9 cellular contexts compared by ENCODE assay signal in the genomic region with DNA sequence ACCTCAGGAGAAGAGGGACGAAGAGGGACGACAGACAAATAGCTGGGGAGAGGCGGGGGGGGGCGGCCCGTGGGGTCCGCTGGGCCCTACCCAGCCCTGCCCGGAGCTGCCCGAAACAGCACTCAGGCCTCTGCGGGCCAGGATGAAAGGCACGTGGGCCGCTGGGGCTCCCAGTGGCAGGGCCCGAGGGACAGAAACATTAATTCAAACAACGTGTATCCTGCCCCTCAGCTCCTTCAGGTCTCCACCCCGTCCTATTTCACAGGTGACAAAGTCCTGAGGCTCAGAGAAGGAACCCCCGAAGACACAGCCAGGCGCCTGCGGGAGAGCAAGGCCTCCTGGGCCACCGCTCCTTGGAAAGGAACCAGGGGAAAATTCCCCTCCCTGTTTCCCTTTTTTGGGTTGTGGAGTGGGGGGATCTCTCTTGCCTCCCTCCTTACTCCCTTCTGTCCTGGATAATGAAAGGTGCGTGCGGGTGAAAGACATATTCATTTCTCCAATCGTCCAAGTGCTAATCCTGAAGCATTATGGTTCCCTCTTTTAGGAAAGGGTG.
DNase-seq lines count a peak whose midpoint lies in the region; ATAC-seq and TF ChIP-seq lines count a peak whose summit lies in the region.
"Had no signal": no experiment of that assay in that cellular context is flagged by ENCODE, and none has a peak within 500 bp of the region (broad histone marks: within the 10 kb centered on the region; RNA-seq: fewer than 3 reads in every experiment).

No MANE protein-coding gene starts in this region.

- no peak overlapping the region for H3K27ac Mint-ChIP-seq in activated naive CD8-positive, alpha-beta T cell
- no peak overlapping the region for H3K27ac Mint-ChIP-seq in mesothelial cell of epicardium
- H3K27ac Mint-ChIP-seq: activated naive CD8-positive, alpha-beta T cell treated with anti-CD3 and anti-CD28 coated beads, Interleukin-2, amount 10 ng/mL, durations not matched to agents 7 days and 5 days had no signal

- H3K36me3 Mint-ChIP-seq in activated naive CD8-positive, alpha-beta T cell = no peaks in the 10 kb centered on the region
- H3K36me3 Mint-ChIP-seq in mesothelial cell of epicardium = no peaks in the 10 kb centered on the region
- H3K36me3 Mint-ChIP-seq: activated naive CD8-positive, alpha-beta T cell treated with anti-CD3 and anti-CD28 coated beads, Interleukin-2, amount 10 ng/mL, durations not matched to agents 7 days and 5 days had no signal

- peaks cover 9% of the 10 kb centered on the region; the same call in 1 of the 2 replicates for H3K27me3 ChIP-seq in BJ (ENCODE audit: control insufficient read depth, insufficient read depth, low read length)

- CTCF ChIA-PET in BJ (lab: Yijun Ruan, JAX) = no interaction called here

- DNase-seq in BJ (ENCODE audit: low read depth) (no peak), mesothelial cell of epicardium (ENCODE audit: low spot score in 2 of 2, unreplicated experiment in 2 of 2) (no peak), NCI-H187 (lab: John Stamatoyannopoulos, UW) (no peak), NCI-H226 (no peak)
- DNase-seq in activated CD4-positive, alpha-beta T cell treated with anti-CD3 and anti-CD28 coated beads for 48 hours = no peak
- DNase-seq: activated naive CD8-positive, alpha-beta T cell treated with anti-CD3 and anti-CD28 coated beads, Interleukin-2, amount 10 ng/mL, durations not matched to agents 7 days and 5 days had no signal

- H3K9me3 Mint-ChIP-seq in activated naive CD8-positive, alpha-beta T cell (ENCODE audit: low read depth) = no peaks in the 10 kb centered on the region
- no peaks in the 10 kb centered on the region for H3K9me3 Mint-ChIP-seq in mesothelial cell of epicardium
- H3K9me3 Mint-ChIP-seq: activated naive CD8-positive, alpha-beta T cell treated with anti-CD3 and anti-CD28 coated beads, Interleukin-2, amount 10 ng/mL, durations not matched to agents 7 days and 5 days had no signal

- peak overlapping the region; percentile 74 for H3K4me3 Mint-ChIP-seq in activated naive CD8-positive, alpha-beta T cell
- peak overlapping the region; percentile 87 for H3K4me3 Mint-ChIP-seq in mesothelial cell of epicardium

- H3K4me3 ChIP-seq in BJ (ENCODE audit: low read depth, low read length) = peak overlapping the region; percentile 35

- H3K27me3 Mint-ChIP-seq in activated naive CD8-positive, alpha-beta T cell = peaks cover 2% of the 10 kb centered on the region
- H3K27me3 Mint-ChIP-seq in mesothelial cell of epicardium (ENCODE audit: low read depth) = peaks cover 44% of the 10 kb centered on the region

- peaks cover 8% of the 10 kb centered on the region for H3K4me1 Mint-ChIP-seq in activated naive CD8-positive, alpha-beta T cell (ENCODE audit: low read depth)
- H3K4me1 Mint-ChIP-seq in mesothelial cell of epicardium = peaks cover 4% of the 10 kb centered on the region

- POLR2A ChIA-PET in BJ (lab: Charles Lee) = no interaction called here

- TF ChIP-seq CTCF in BJ (IDR thresholded peaks at IDR 0.05; ENCODE audit: insufficient read depth, low read depth, low read length) (no peak), mesothelial cell of epicardium (IDR thresholded peaks at IDR 0.05; ENCODE audit: unreplicated experiment) (no peak)

- peak; percentile 27 for ATAC-seq in GM21717 (IDR thresholded peaks at IDR 0.05; ENCODE audit: unreplicated experiment)
- ATAC-seq in HG03095 (IDR thresholded peaks at IDR 0.05; ENCODE audit: unreplicated experiment) = no peak

- no peaks in the 10 kb centered on the region for H3K36me3 ChIP-seq in BJ (ENCODE audit: control insufficient read depth, insufficient read depth, low read length)
